Comparison of ENCODE assay signal across 13 cellular contexts in genomic region chr5:168368854-168369253, GRCh38.
A peak's percentile ranks its signal among the peaks of the same experiment; 100 is the strongest.
DNase-seq lines count a peak whose midpoint lies in the region; TF ChIP-seq lines count a peak whose summit lies in the region.
"Had no signal": no experiment of that assay in that cellular context is flagged by ENCODE, and none has a peak within 500 bp of the region (broad histone marks: within the 10 kb centered on the region; RNA-seq: fewer than 3 reads in every experiment).

No MANE protein-coding gene starts in this region.

- POLR2A ChIA-PET in PC-9 (lab: Charles Lee; ENCODE audit: unreplicated experiment): interaction anchor here (0.5 kb wide), 1 partner anchor 62 kb away, joined by 4 read pairs; no protein-coding TSS in a partner anchor

- peak overlapping the region; percentile 18 for H3K27ac Mint-ChIP-seq in type B pancreatic cell
- H3K27ac Mint-ChIP-seq: CD4-positive, alpha-beta T cell had no signal

- H3K4me3 Mint-ChIP-seq in type B pancreatic cell: no peak overlapping the region
- H3K4me3 Mint-ChIP-seq: CD4-positive, alpha-beta T cell had no signal

- no peaks in the 10 kb centered on the region for H3K27me3 ChIP-seq in PC-9 (ENCODE audit: insufficient read depth, low read depth)

- H3K36me3 ChIP-seq in PC-9 (ENCODE audit: low read depth): 0 out of 2 replicates have a peak, but pooled peaks cover 10% of the 10 kb centered on the region
- H3K36me3 ChIP-seq: BE2C had no signal

- H3K9me3 ChIP-seq in PC-9 (ENCODE audit: insufficient read depth, low read depth): no peaks in the 10 kb centered on the region
- H3K9me3 ChIP-seq: BE2C, Caco-2 had no signal

- H3K9me3 Mint-ChIP-seq in type B pancreatic cell: no peaks in the 10 kb centered on the region
- H3K9me3 Mint-ChIP-seq: CD4-positive, alpha-beta T cell had no signal

- H2AFZ ChIP-seq in PC-9: no peak overlapping the region
- H2AFZ ChIP-seq: GM23248 had no signal

- no peak overlapping the region for H3K4me3 ChIP-seq in PC-9
- H3K4me3 ChIP-seq: GM23248 had no signal

- CTCF ChIA-PET in PC-9 (lab: Charles Lee): no interaction called here

- H3K36me3 Mint-ChIP-seq in type B pancreatic cell: peaks cover 12% of the 10 kb centered on the region

- H3K4me2 ChIP-seq in PC-9: no peak overlapping the region

- H3K79me2 ChIP-seq in PC-9 (ENCODE audit: low read depth): peaks cover 76% of the 10 kb centered on the region

- peaks cover 44% of the 10 kb centered on the region for H3K4me1 ChIP-seq in PC-9 (replicated peaks; ENCODE audit: insufficient read depth)
- H3K4me1 ChIP-seq: BE2C had no signal

- H3K4me1 Mint-ChIP-seq in type B pancreatic cell (ENCODE audit: unreplicated experiment): peaks cover 26% of the 10 kb centered on the region

- H3F3A ChIP-seq in PC-9 (ENCODE audit: insufficient read depth, low read depth): peaks cover 33% of the 10 kb centered on the region

- no TSS peak for BruUV-seq in PC-9 (replicated peaks; lab: Mats Ljungman, UMichigan)

- no peaks in the 10 kb centered on the region for H3K27me3 Mint-ChIP-seq in type B pancreatic cell
- H3K27me3 Mint-ChIP-seq: CD4-positive, alpha-beta T cell had no signal

- intact Hi-C loops in PC-9 (cut with micrococcal nuclease; ENCODE audit: unreplicated experiment): no loop called here

- H4K20me1 ChIP-seq in PC-9 (ENCODE audit: insufficient read depth): no peaks in the 10 kb centered on the region

- H3K9me2 ChIP-seq in PC-9 (ENCODE audit: insufficient read depth): no peaks in the 10 kb centered on the region

- peak; percentile 52 for DNase-seq in NCI-H2171 treated with DMSO at 0.1 percent for 48 hours (lab: John Stamatoyannopoulos, UW)
- no peak for DNase-seq in PC-9
- DNase-seq in type B pancreatic cell (ENCODE audit: extremely low spot score, unreplicated experiment): no peak
- no peak for DNase-seq in AG20443 (ENCODE audit: low spot score)
- DNase-seq in stimulated activated naive CD4-positive, alpha-beta T cell (lab: John Stamatoyannopoulos, UW): no peak
- DNase-seq: BE2C; C1 segment of cervical spinal cord; Caco-2; CD4-positive, alpha-beta T cell; GM23248; HCEC 1CT; IMR-90 had no signal

- TF ChIP-seq CTCF in C4-2B (conservative IDR thresholded peaks at IDR 0.05): no peak
- no peak for TF ChIP-seq CTCF in PC-9 (conservative IDR thresholded peaks at IDR 0.05)
- no peak for TF ChIP-seq CTCF in type B pancreatic cell (conservative IDR thresholded peaks at IDR 0.05)

- peak overlapping the region; percentile 50 for H3K27ac ChIP-seq in C4-2B
- 0 out of 2 replicates have a peak overlapping the region, but pooled peaks have one; percentile 23 for H3K27ac ChIP-seq in PC-9
- H3K27ac ChIP-seq: GM23248 had no signal
